ENCODE assay signal across 23 cellular contexts in the genomic region with DNA sequence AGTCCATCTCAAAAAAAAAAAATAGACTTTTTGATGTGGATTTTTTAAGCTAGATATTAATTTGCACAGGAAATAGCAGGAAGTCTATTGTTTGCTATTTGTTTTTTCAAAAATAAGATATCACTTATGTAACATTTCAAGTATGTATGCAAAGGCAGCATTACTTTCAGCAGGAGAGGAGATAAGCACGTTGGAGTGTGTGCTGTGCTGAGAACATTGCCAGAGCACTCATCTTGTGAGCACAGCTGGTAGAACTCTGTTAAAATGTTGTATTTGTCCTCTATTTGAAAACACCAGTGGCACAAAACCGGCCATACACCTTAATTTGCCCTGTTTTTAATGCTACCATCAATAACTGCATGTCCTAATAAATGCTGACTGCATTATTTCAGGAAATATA.
DNase-seq lines count a peak whose midpoint lies in the region; ATAC-seq, FAIRE-seq and TF ChIP-seq lines count a peak whose summit lies in the region.
"Had no signal": no experiment of that assay in that cellular context is flagged by ENCODE, and none has a peak within 500 bp of the region (broad histone marks: within the 10 kb centered on the region; RNA-seq: fewer than 3 reads in every experiment).

No MANE protein-coding gene starts in this region.

- no peak overlapping the region for H3K4me3 Mint-ChIP-seq in neural progenitor cell
- H3K4me3 Mint-ChIP-seq: CD4-positive, CD25-positive, alpha-beta regulatory T cell; GM23338; H9 had no signal

- no peak overlapping the region for H3K27ac Mint-ChIP-seq in neural progenitor cell
- H3K27ac Mint-ChIP-seq: CD4-positive, CD25-positive, alpha-beta regulatory T cell; GM23338; H9 had no signal

- in situ Hi-C loops in HepG2 (cut with HindIII; ENCODE audit: extremely low pct_ligation_motif_present, low pct_unique_long_range_greater_than_20kb), result no loop called here

- H3K4me3 ChIP-seq in HepG2 (replicated peaks in 1 of 3; ENCODE audit: insufficient read depth in 1 of 3, low read depth in 2 of 3, low read length in 3 of 3), result no peak overlapping the region
- H3K4me3 ChIP-seq in right lobe of liver, result no peak overlapping the region
- no peak overlapping the region for H3K4me3 ChIP-seq in choroid plexus epithelial cell (ENCODE audit: low read depth, low read length)
- H3K4me3 ChIP-seq in ovary, result no peak overlapping the region
- H3K4me3 ChIP-seq in neural progenitor cell, result no peak overlapping the region
- no peak overlapping the region for H3K4me3 ChIP-seq in right cardiac atrium (ENCODE audit: low read length)
- H3K4me3 ChIP-seq: BLaER1, GM23338, SJSA1 had no signal

- no peaks in the 10 kb centered on the region for H3K36me3 Mint-ChIP-seq in neural progenitor cell
- H3K36me3 Mint-ChIP-seq: CD4-positive, CD25-positive, alpha-beta regulatory T cell had no signal

- H3K4me1 ChIP-seq in HepG2 (ENCODE audit: insufficient read depth, low read length), result no peaks in the 10 kb centered on the region
- H3K4me1 ChIP-seq in right lobe of liver, result no peaks in the 10 kb centered on the region
- H3K4me1 ChIP-seq in ovary (ENCODE audit: insufficient read depth), result no peaks in the 10 kb centered on the region
- no peaks in the 10 kb centered on the region for H3K4me1 ChIP-seq in neural progenitor cell
- no peaks in the 10 kb centered on the region for H3K4me1 ChIP-seq in right cardiac atrium (ENCODE audit: control insufficient read depth, insufficient read depth, low read length)
- H3K4me1 ChIP-seq: BLaER1, SJSA1 had no signal

- no peak overlapping the region for H3K4me2 ChIP-seq in HepG2 (ENCODE audit: low read depth, low read length)
- no peak overlapping the region for H3K4me2 ChIP-seq in neural progenitor cell
- H3K4me2 ChIP-seq: BLaER1, GM23338 had no signal

- H2AFZ ChIP-seq in HepG2 (ENCODE audit: low read length) (no peak overlapping the region), neural progenitor cell (replicated peaks) (no peak overlapping the region)

- H3K27me3 Mint-ChIP-seq in neural progenitor cell (ENCODE audit: insufficient read depth, low read depth), result no peaks in the 10 kb centered on the region
- H3K27me3 Mint-ChIP-seq: CD4-positive, CD25-positive, alpha-beta regulatory T cell had no signal

- H3K79me2 ChIP-seq in HepG2 (ENCODE audit: insufficient read depth, low read length) (no peaks in the 10 kb centered on the region), neural progenitor cell (ENCODE audit: low read depth) (no peaks in the 10 kb centered on the region)

- POLR2A ChIA-PET in HepG2 (lab: Yijun Ruan, JAX), result no interaction called here

- H3K4me1 Mint-ChIP-seq in neural progenitor cell, result no peaks in the 10 kb centered on the region
- H3K4me1 Mint-ChIP-seq: CD4-positive, CD25-positive, alpha-beta regulatory T cell; GM23338 had no signal

- H3F3A ChIP-seq in neural progenitor cell (ENCODE audit: low read depth), result no peaks in the 10 kb centered on the region

- TF ChIP-seq POLR2A in HepG2 (IDR thresholded peaks at IDR 0.05; ENCODE audit: insufficient read depth in 1 of 2, low read depth in 2 of 2, low read length in 2 of 2) (no peak), right lobe of liver (IDR thresholded peaks at IDR 0.05) (no peak), ovary (IDR thresholded peaks at IDR 0.05) (no peak)

- FAIRE-seq in HepG2 (lab: Jason Lieb, UNC), result no peak
- FAIRE-seq: RCC 7860 had no signal

- H3K27me3 ChIP-seq in HepG2 (ENCODE audit: control insufficient read depth in 1 of 2, insufficient read depth in 2 of 2, low read length in 2 of 2) (no peaks in the 10 kb centered on the region), right lobe of liver (no peaks in the 10 kb centered on the region), ovary (no peaks in the 10 kb centered on the region), neural progenitor cell (no peaks in the 10 kb centered on the region), right cardiac atrium (ENCODE audit: control insufficient read depth, insufficient read depth) (no peaks in the 10 kb centered on the region)
- H3K27me3 ChIP-seq: BLaER1, SJSA1 had no signal

- ATAC-seq in HepG2 (no peak), right lobe of liver (no peak), HG02884 (IDR thresholded peaks at IDR 0.05; ENCODE audit: unreplicated experiment) (no peak), right cardiac atrium (no peak)
- ATAC-seq: GM23338 had no signal

- no peaks in the 10 kb centered on the region for H4K20me1 ChIP-seq in HepG2 (ENCODE audit: insufficient read depth, low read length)
- H4K20me1 ChIP-seq in neural progenitor cell (ENCODE audit: low read depth), result no peaks in the 10 kb centered on the region
- H4K20me1 ChIP-seq: BLaER1 had no signal

- intact Hi-C loops in HepG2 (cut with micrococcal nuclease; ENCODE audit: unreplicated experiment), result no loop called here
- intact Hi-C loops in right lobe of liver (cut with DNase I), result no loop called here
- intact Hi-C loops in ovary (cut with DNase I), result no loop called here
- intact Hi-C loops in right cardiac atrium (cut with DNase I), result no loop called here

- H3K27ac ChIP-seq in HepG2 (ENCODE audit: extremely low read length, insufficient read depth, low read length) (no peak overlapping the region), right lobe of liver (no peak overlapping the region), ovary (no peak overlapping the region), neural progenitor cell (no peak overlapping the region), right cardiac atrium (ENCODE audit: low read length) (no peak overlapping the region)
- H3K27ac ChIP-seq: BLaER1, SJSA1 had no signal

- H3K36me3 ChIP-seq in HepG2 (replicated peaks in 1 of 2; ENCODE audit: control insufficient read depth in 1 of 2, insufficient read depth in 2 of 2, low read length in 2 of 2), result no peaks in the 10 kb centered on the region
- no peaks in the 10 kb centered on the region for H3K36me3 ChIP-seq in right lobe of liver
- H3K36me3 ChIP-seq in ovary, result no peaks in the 10 kb centered on the region
- no peaks in the 10 kb centered on the region for H3K36me3 ChIP-seq in neural progenitor cell
- H3K36me3 ChIP-seq: BLaER1, SJSA1 had no signal

- DNase-seq in HepG2 (ENCODE audit: low spot score), result no peak
- no peak for DNase-seq in right lobe of liver
- peak; percentile 21 for DNase-seq in NCI-H510A (lab: John Stamatoyannopoulos, UW)
- DNase-seq in choroid plexus epithelial cell (ENCODE audit: low read depth), result peak; percentile 18
- no peak for DNase-seq in ovary
- no peak for DNase-seq in neural progenitor cell (ENCODE audit: low spot score)
- no peak for DNase-seq in right cardiac atrium
- DNase-seq: 8988T; CD4-positive, CD25-positive, alpha-beta regulatory T cell; DMS153; H9; KBM-7; MM.1S; NCI-H1417 treated with DMSO at 0.1 percent for 48 hours; NCI-H1694 treated with DMSO at 0.1 percent for 48 hours; NCI-H2107; NCI-H526; T-helper 1 cell had no signal

- WGBS in HepG2 (ENCODE audit: low lambda C conversion rate), result 4% methylated on average over 2 of the region's 2 CpGs
- 21% methylated on average over 2 of the region's 2 CpGs for WGBS in right lobe of liver (ENCODE audit: insufficient coverage, low coverage, low lambda C conversion rate, missing lambda C conversion rate)
- 5 to 8% (median 7%) methylated on average over 2 of the region's 2 CpGs for WGBS in ovary, 3 donors
- WGBS in right cardiac atrium, result 26% methylated on average over 2 of the region's 2 CpGs

- BruUV-seq in HepG2 (replicated peaks; lab: Mats Ljungman, UMichigan), result no TSS peak

- TF ChIP-seq EP300 in HepG2 (IDR thresholded peaks at IDR 0.05; ENCODE audit: low read depth in 2 of 2, low read length in 2 of 2), result no peak
- no peak for TF ChIP-seq EP300 in HepG2 (CRISPR knock-in tag; IDR thresholded peaks at IDR 0.05; ENCODE audit: borderline replicate concordance)
- no peak for TF ChIP-seq EP300 in ovary (IDR thresholded peaks at IDR 0.05)

- no peak for TF ChIP-seq RAD21 in HepG2 (CRISPR knock-in tag; IDR thresholded peaks at IDR 0.05)

- TF ChIP-seq CTCF in HepG2 (CRISPR knock-in tag; IDR thresholded peaks at IDR 0.05) (no peak), right lobe of liver (IDR thresholded peaks at IDR 0.05) (no peak), choroid plexus epithelial cell (conservative IDR thresholded peaks at IDR 0.05; ENCODE audit: low read depth, low read length) (no peak), ovary (IDR thresholded peaks at IDR 0.05) (no peak), neural progenitor cell (IDR thresholded peaks at IDR 0.05) (no peak)

- CTCF ChIA-PET in HepG2 (lab: Yijun Ruan, JAX; ENCODE audit: low intra/inter-chr PET ratio, low total read pairs), result no interaction called here

- peaks cover 41% of the 10 kb centered on the region for H3K9me3 ChIP-seq in HepG2 (ENCODE audit: low read length)
- no peaks in the 10 kb centered on the region for H3K9me3 ChIP-seq in right lobe of liver
- H3K9me3 ChIP-seq in ovary, result no peaks in the 10 kb centered on the region
- no peaks in the 10 kb centered on the region for H3K9me3 ChIP-seq in neural progenitor cell (ENCODE audit: low read depth)
- H3K9me3 ChIP-seq in right cardiac atrium (ENCODE audit: control insufficient read depth, low read length), result peaks cover 3% of the 10 kb centered on the region
- H3K9me3 ChIP-seq: SJSA1 had no signal

- H3K9me3 Mint-ChIP-seq in neural progenitor cell, result peaks cover 3% of the 10 kb centered on the region

- no peak overlapping the region for H3K9ac ChIP-seq in HepG2 (ENCODE audit: insufficient read depth, low read depth, low read length)
- H3K9ac ChIP-seq in neural progenitor cell, result no peak overlapping the region
- H3K9ac ChIP-seq: BLaER1 had no signal

TF ChIP-seq in HepG2, 621 proteins besides CTCF, POLR2A, EP300 and RAD21:
- TF ChIP-seq MAFK (conservative IDR thresholded peaks at IDR 0.05 in 1 of 2, IDR thresholded peaks at IDR 0.05 in 1 of 2; ENCODE audit: low read length in 2 of 2), result peak in 1 of 2 experiments; percentile 28; a peak in 1 of 4 replicates
- 0 out of 2 replicates have a peak, but pooled peaks have one; percentile 15 for TF ChIP-seq MAFF (IDR thresholded peaks at IDR 0.05; ENCODE audit: low read depth, low read length)
- TF ChIP-seq, protein P1, sequence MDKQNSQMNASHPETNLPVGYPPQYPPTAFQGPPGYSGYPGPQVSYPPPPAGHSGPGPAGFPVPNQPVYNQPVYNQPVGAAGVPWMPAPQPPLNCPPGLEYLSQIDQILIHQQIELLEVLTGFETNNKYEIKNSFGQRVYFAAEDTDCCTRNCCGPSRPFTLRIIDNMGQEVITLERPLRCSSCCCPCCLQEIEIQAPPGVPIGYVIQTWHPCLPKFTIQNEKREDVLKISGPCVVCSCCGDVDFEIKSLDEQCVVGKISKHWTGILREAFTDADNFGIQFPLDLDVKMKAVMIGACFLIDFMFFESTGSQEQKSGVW (CRISPR knock-in tag; IDR thresholded peaks at IDR 0.05; ENCODE audit: borderline replicate concordance), result no peak

Comparison
In these comparisons a context has a peak if more than half of its experiments do, and no peak if none do; other contexts are left out.
1. DNase-seq: peak in NCI-H510A (single experiment) and choroid plexus epithelial cell (single experiment); none in HepG2 (single experiment), right lobe of liver (0 of 3), ovary (0 of 5), neural progenitor cell (single experiment) and right cardiac atrium (0 of 3).